Comparison of ENCODE assay signal across 1 cellular context in the genomic region with DNA sequence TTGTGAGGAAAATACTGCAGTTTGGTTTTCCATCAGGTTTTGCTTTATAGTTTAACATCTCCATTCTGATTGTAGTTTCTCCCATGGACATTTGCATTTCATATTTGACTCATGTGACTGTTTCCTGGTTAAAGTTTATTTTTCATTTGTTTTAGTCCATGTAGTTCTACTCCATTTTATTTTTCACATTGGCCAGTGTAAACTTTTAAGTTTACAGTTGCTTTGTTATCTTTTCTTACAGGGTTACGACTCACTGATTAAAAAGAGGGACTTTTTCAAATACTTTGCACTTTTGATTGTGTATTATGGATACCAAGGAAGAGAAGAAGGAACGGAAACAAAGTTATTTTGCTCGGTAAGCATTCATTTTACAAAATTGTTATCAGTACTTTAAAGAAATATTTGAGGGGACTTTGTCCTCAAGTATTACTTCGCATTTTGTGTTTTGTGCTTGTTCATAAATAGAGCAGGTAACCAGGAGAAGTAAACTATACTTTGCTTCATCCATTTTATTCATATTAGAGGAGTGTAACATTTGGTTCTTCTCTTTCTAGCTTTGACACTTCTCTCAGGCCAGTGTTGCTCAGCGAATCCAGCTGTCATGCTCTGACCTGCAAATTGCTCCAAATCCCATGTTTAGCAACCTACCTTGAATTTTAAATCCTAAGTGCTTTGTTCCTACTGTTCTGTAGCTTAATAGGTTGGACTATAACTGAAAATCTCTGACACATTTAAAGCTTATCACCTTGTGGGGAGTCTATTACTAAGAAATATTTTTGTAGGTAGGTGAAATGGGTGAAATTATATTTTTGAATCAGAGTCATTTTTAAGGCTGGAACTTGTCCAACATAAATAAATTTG.
TF ChIP-seq lines count a peak whose summit lies in the region.

No MANE protein-coding gene starts in this region.

TF ChIP-seq in WTC11, 78 proteins besides CTCF, POLR2A, EP300 and RAD21 (continued from another document):
- TF ChIP-seq, protein P1, sequence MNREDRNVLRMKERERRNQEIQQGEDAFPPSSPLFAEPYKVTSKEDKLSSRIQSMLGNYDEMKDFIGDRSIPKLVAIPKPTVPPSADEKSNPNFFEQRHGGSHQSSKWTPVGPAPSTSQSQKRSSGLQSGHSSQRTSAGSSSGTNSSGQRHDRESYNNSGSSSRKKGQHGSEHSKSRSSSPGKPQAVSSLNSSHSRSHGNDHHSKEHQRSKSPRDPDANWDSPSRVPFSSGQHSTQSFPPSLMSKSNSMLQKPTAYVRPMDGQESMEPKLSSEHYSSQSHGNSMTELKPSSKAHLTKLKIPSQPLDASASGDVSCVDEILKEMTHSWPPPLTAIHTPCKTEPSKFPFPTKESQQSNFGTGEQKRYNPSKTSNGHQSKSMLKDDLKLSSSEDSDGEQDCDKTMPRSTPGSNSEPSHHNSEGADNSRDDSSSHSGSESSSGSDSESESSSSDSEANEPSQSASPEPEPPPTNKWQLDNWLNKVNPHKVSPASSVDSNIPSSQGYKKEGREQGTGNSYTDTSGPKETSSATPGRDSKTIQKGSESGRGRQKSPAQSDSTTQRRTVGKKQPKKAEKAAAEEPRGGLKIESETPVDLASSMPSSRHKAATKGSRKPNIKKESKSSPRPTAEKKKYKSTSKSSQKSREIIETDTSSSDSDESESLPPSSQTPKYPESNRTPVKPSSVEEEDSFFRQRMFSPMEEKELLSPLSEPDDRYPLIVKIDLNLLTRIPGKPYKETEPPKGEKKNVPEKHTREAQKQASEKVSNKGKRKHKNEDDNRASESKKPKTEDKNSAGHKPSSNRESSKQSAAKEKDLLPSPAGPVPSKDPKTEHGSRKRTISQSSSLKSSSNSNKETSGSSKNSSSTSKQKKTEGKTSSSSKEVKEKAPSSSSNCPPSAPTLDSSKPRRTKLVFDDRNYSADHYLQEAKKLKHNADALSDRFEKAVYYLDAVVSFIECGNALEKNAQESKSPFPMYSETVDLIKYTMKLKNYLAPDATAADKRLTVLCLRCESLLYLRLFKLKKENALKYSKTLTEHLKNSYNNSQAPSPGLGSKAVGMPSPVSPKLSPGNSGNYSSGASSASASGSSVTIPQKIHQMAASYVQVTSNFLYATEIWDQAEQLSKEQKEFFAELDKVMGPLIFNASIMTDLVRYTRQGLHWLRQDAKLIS (CRISPR knock-in tag; IDR thresholded peaks at IDR 0.05; ENCODE audit: borderline replicate concordance) = no peak
- TF ChIP-seq TP53 (CRISPR knock-in tag; IDR thresholded peaks at IDR 0.05) (no peak), PRRX2 (CRISPR knock-in tag; IDR thresholded peaks at IDR 0.05) (no peak)
- TF ChIP-seq, protein P2, sequence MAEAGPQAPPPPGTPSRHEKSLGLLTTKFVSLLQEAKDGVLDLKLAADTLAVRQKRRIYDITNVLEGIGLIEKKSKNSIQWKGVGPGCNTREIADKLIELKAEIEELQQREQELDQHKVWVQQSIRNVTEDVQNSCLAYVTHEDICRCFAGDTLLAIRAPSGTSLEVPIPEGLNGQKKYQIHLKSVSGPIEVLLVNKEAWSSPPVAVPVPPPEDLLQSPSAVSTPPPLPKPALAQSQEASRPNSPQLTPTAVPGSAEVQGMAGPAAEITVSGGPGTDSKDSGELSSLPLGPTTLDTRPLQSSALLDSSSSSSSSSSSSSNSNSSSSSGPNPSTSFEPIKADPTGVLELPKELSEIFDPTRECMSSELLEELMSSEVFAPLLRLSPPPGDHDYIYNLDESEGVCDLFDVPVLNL (CRISPR knock-in tag; IDR thresholded peaks at IDR 0.05; ENCODE audit: borderline replicate concordance, low read depth) = no peak
- TF ChIP-seq, protein P3, sequence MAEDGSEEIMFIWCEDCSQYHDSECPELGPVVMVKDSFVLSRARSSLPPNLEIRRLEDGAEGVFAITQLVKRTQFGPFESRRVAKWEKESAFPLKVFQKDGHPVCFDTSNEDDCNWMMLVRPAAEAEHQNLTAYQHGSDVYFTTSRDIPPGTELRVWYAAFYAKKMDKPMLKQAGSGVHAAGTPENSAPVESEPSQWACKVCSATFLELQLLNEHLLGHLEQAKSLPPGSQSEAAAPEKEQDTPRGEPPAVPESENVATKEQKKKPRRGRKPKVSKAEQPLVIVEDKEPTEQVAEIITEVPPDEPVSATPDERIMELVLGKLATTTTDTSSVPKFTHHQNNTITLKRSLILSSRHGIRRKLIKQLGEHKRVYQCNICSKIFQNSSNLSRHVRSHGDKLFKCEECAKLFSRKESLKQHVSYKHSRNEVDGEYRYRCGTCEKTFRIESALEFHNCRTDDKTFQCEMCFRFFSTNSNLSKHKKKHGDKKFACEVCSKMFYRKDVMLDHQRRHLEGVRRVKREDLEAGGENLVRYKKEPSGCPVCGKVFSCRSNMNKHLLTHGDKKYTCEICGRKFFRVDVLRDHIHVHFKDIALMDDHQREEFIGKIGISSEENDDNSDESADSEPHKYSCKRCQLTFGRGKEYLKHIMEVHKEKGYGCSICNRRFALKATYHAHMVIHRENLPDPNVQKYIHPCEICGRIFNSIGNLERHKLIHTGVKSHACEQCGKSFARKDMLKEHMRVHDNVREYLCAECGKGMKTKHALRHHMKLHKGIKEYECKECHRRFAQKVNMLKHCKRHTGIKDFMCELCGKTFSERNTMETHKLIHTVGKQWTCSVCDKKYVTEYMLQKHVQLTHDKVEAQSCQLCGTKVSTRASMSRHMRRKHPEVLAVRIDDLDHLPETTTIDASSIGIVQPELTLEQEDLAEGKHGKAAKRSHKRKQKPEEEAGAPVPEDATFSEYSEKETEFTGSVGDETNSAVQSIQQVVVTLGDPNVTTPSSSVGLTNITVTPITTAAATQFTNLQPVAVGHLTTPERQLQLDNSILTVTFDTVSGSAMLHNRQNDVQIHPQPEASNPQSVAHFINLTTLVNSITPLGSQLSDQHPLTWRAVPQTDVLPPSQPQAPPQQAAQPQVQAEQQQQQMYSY (CRISPR knock-in tag; IDR thresholded peaks at IDR 0.05) = no peak
TF ChIP-seq in WTC11: peak in this region for 0.
